In genomic region chr7:44771358-44771757, GRCh38 we compare ENCODE assay signal across 17 cellular contexts. TPM values are rescaled to one million over a fixed set of nuclear protein-coding genes. Genes with fewer than 3 reads are reported as not detected.
DNase-seq lines count a peak whose midpoint lies in the region; ATAC-seq lines count a peak whose summit lies in the region.
"Had no signal": no experiment of that assay in that cellular context is flagged by ENCODE, and none has a peak within 500 bp of the region (broad histone marks: within the 10 kb centered on the region; RNA-seq: fewer than 3 reads in every experiment).

No MANE protein-coding gene starts in this region.

- H3K27me3 Mint-ChIP-seq in activated CD4-positive, alpha-beta T cell treated with anti-CD3 and anti-CD28 coated beads, Interleukin-2, amount 10 ng/mL, durations not matched to agents 7 days and 5 days, result peaks cover 8% of the 10 kb centered on the region
- no peaks in the 10 kb centered on the region for H3K27me3 Mint-ChIP-seq in T-helper 17 cell
- no peaks in the 10 kb centered on the region for H3K27me3 Mint-ChIP-seq in stimulated activated naive B cell treated with anti-CD40 and anti-IgM and Interleukin-4, amounts not matched to agents 10 μg/mL and 1 μg/mL and 100 μg/mL, for 72 hours

- no peak for ATAC-seq in T-helper 17 cell
- peak; percentile 4 to 22 for ATAC-seq in stimulated activated naive B cell treated with anti-CD40 and anti-IgM and Interleukin-4, amounts not matched to agents 10 μg/mL and 1 μg/mL and 100 μg/mL, for 72 hours (replicated peaks)
- ATAC-seq in GM18858 (IDR thresholded peaks at IDR 0.05; ENCODE audit: unreplicated experiment), result no peak
- ATAC-seq in HG03280 (IDR thresholded peaks at IDR 0.05; ENCODE audit: unreplicated experiment), result no peak
- ATAC-seq: left ventricle myocardium superior, sciatic nerve had no signal

- H3K4me1 Mint-ChIP-seq in activated CD4-positive, alpha-beta T cell treated with anti-CD3 and anti-CD28 coated beads, Interleukin-2, amount 10 ng/mL, durations not matched to agents 7 days and 5 days, result peaks cover 44% of the 10 kb centered on the region
- H3K4me1 Mint-ChIP-seq in T-helper 17 cell, result peaks cover 37% of the 10 kb centered on the region
- peaks cover 49 to 51% of the 10 kb centered on the region in 2 donors for H3K4me1 Mint-ChIP-seq in stimulated activated naive B cell treated with anti-CD40 and anti-IgM and Interleukin-4, amounts not matched to agents 10 μg/mL and 1 μg/mL and 100 μg/mL, for 72 hours

- POLR2A ChIA-PET in activated CD4-positive, alpha-beta T cell treated with anti-CD3 and anti-CD28 coated beads, Interleukin-2, amount 10 ng/mL, durations not matched to agents 7 days and 5 days (lab: Charles Lee), result no interaction called here

- peak overlapping the region; percentile 54 for H3K27ac Mint-ChIP-seq in activated CD4-positive, alpha-beta T cell treated with anti-CD3 and anti-CD28 coated beads, Interleukin-2, amount 10 ng/mL, durations not matched to agents 7 days and 5 days
- H3K27ac Mint-ChIP-seq in T-helper 17 cell, result peak overlapping the region; percentile 92
- peak overlapping the region; percentile 93 for H3K27ac Mint-ChIP-seq in stimulated activated naive B cell treated with anti-CD40 and anti-IgM and Interleukin-4, amounts not matched to agents 10 μg/mL and 1 μg/mL and 100 μg/mL, for 72 hours
- H3K27ac Mint-ChIP-seq: activated CD4-positive, alpha-beta T cell treated with anti-CD3 and anti-CD28 coated beads, Interleukin-2, amount 10 ng/mL, durations not matched to agents 24 days and 14 days had no signal

- peaks cover 4% of the 10 kb centered on the region for H3K9me3 Mint-ChIP-seq in activated CD4-positive, alpha-beta T cell treated with anti-CD3 and anti-CD28 coated beads, Interleukin-2, amount 10 ng/mL, durations not matched to agents 7 days and 5 days
- peaks cover 0 to 3% of the 10 kb centered on the region in 2 donors for H3K9me3 Mint-ChIP-seq in stimulated activated naive B cell treated with anti-CD40 and anti-IgM and Interleukin-4, amounts not matched to agents 10 μg/mL and 1 μg/mL and 100 μg/mL, for 72 hours
- H3K9me3 Mint-ChIP-seq: activated CD4-positive, alpha-beta T cell treated with anti-CD3 and anti-CD28 coated beads, Interleukin-2, amount 10 ng/mL, durations not matched to agents 24 days and 14 days had no signal

- H3K36me3 Mint-ChIP-seq in activated CD4-positive, alpha-beta T cell treated with anti-CD3 and anti-CD28 coated beads, Interleukin-2, amount 10 ng/mL, durations not matched to agents 7 days and 5 days (ENCODE audit: low read depth), result peaks cover 18% of the 10 kb centered on the region
- peaks cover 3% of the 10 kb centered on the region for H3K36me3 Mint-ChIP-seq in T-helper 17 cell (ENCODE audit: low read depth)
- H3K36me3 Mint-ChIP-seq in stimulated activated naive B cell treated with anti-CD40 and anti-IgM and Interleukin-4, amounts not matched to agents 10 μg/mL and 1 μg/mL and 100 μg/mL, for 72 hours, result peaks cover 33 to 38% of the 10 kb centered on the region in 2 donors

- H3K4me3 Mint-ChIP-seq in activated CD4-positive, alpha-beta T cell treated with anti-CD3 and anti-CD28 coated beads, Interleukin-2, amount 10 ng/mL, durations not matched to agents 7 days and 5 days, result no peak overlapping the region
- no peak overlapping the region for H3K4me3 Mint-ChIP-seq in T-helper 17 cell
- peak overlapping the region in 1 of 2 donors; percentile 44 for H3K4me3 Mint-ChIP-seq in stimulated activated naive B cell treated with anti-CD40 and anti-IgM and Interleukin-4, amounts not matched to agents 10 μg/mL and 1 μg/mL and 100 μg/mL, for 72 hours
- H3K4me3 Mint-ChIP-seq: activated CD4-positive, alpha-beta T cell treated with anti-CD3 and anti-CD28 coated beads, Interleukin-2, amount 10 ng/mL, durations not matched to agents 24 days and 14 days had no signal

- no peak for DNase-seq in activated CD4-positive, alpha-beta T cell treated with anti-CD3 and anti-CD28 coated beads, Interleukin-2, amount 10 ng/mL, durations not matched to agents 7 days and 5 days
- no peak for DNase-seq in activated CD4-positive, alpha-beta T cell treated with anti-CD3 and anti-CD28 coated beads, Interleukin-2, amount 50 U/mL, for 4 hours
- DNase-seq in T-helper 17 cell (no peak), islet precursor cell (peak; percentile 40)
- no peak for DNase-seq in stimulated activated naive B cell treated with anti-CD40 and anti-IgM and Interleukin-4, amounts not matched to agents 10 μg/mL and 1 μg/mL and 100 μg/mL, for 72 hours
- DNase-seq in stimulated activated CD8-positive, alpha-beta memory T cell treated with anti-CD3 and anti-CD28 coated beads, Interleukin-4, amount 100 ng/mL, for 48 hours, result no peak
- DNase-seq: ACHN; activated CD4-positive, alpha-beta T cell treated with anti-CD3 and anti-CD28 coated beads, Interleukin-2, amount 10 ng/mL, durations not matched to agents 24 days and 14 days; activated CD8-positive, alpha-beta memory T cell treated with anti-CD3 and anti-CD28 coated beads, Interleukin-2, amount 50 U/mL, for 48 hours; activated effector memory CD4-positive, alpha-beta T cell treated with anti-CD3 and anti-CD28 coated beads, Interleukin-2, amount 50 U/mL, for 16 hours; effector memory CD4-positive, alpha-beta T cell; left ventricle myocardium superior; NCI-H187 treated with DMSO at 0.1 percent for 48 hours; stomach had no signal

- CTCF ChIA-PET in activated CD4-positive, alpha-beta T cell treated with anti-CD3 and anti-CD28 coated beads, Interleukin-2, amount 10 ng/mL, durations not matched to agents 7 days and 5 days (lab: Charles Lee), result interaction anchor here (1.0 to 1.4 kb wide), 2 partner anchors 20 to 76 kb away, joined by 3 to 4 read pairs; no protein-coding TSS in a partner anchor

- H3K9me3 ChIP-seq in T-helper 17 cell (ENCODE audit: control insufficient read depth, low read length, poor library complexity, severe bottlenecking), result no peaks in the 10 kb centered on the region
- H3K9me3 ChIP-seq: stomach had no signal

RNA-seq across cellular contexts. Expression of gene ZMIZ2, which starts 22.7 kb away (rescaled TPM):
- total RNA-seq in activated CD4-positive, alpha-beta T cell treated with anti-CD3 and anti-CD28 coated beads, Interleukin-2, amount 10 ng/mL, durations not matched to agents 7 days and 5 days, result 100 to 1,000 TPM in 1 of 2 experiments, 10 to 100 TPM in 1; 98.6 to 100 TPM
- total RNA-seq in T-helper 17 cell, result 100 to 1,000 TPM; 117 to 171 TPM

RNA-seq across cellular contexts. Expression of gene PPIA, which starts 25.1 kb away (rescaled TPM):
- 1,000 to 10,000 TPM; 1,993 to 2,183 TPM for total RNA-seq in activated CD4-positive, alpha-beta T cell treated with anti-CD3 and anti-CD28 coated beads, Interleukin-2, amount 10 ng/mL, durations not matched to agents 7 days and 5 days
- total RNA-seq in T-helper 17 cell, result 100 to 1,000 TPM; 691 to 692 TPM

Comparison
In these comparisons a context has a peak if more than half of its experiments do, and no peak if none do; other contexts are left out.
1. ATAC-seq: peak in stimulated activated naive B cell treated with anti-CD40 and anti-IgM and Interleukin-4, amounts not matched to agents 10 μg/mL and 1 μg/mL and 100 μg/mL, for 72 hours (2 of 2); none in T-helper 17 cell (single experiment), GM18858 (single experiment) and HG03280 (single experiment).
2. Peak in every context shown above with its lines, with median percentiles within 50 percentile points of each other: H3K27ac Mint-ChIP-seq.